1 cellular context compared by ENCODE assay signal in the genomic region with DNA sequence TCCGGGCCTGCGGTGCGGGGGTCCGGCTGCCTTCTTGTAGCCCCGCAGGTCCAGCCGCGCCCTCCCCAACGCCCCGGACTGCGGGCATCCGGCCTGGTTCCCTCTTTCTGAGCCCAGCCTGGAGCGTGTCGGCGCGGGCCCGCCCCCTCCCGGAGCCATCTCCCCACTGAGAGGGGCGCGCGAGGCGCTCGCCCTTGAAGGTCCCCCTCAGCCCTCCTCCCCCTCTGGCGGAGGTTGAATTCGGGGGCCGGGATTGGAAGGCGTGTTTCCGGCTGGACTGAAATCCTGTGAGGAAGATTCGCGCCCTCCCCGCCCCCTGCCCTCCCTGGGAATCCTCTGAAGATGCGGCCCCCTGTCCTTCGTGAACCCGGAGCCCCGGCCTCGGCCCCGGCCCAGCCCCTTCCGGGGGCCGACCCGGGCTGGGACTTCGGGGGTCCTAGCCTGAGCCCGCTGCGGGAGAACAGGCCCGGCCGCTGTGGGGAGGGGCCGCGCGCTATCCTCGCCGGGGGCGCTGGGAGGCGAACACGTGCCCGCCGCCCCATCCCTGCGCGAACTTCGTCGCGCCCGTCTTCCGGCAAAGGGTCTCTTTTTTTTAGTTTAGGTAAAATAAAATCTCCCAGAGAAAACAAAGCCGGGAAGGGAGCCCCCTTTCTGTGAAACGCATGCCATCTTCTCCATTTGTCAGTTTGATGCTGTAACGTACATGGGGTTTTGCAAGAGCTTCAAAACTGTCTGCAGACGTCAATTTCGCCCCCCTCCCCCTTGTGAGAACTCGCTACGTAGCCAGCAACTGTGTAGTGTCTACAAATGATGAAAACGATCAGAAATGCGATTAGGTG.
TF ChIP-seq lines count a peak whose summit lies in the region.

No MANE protein-coding gene starts in this region.

TF ChIP-seq in GM12878, 131 proteins besides CTCF, POLR2A, EP300 and RAD21 (continues in another document):
- TF ChIP-seq, protein P1, sequence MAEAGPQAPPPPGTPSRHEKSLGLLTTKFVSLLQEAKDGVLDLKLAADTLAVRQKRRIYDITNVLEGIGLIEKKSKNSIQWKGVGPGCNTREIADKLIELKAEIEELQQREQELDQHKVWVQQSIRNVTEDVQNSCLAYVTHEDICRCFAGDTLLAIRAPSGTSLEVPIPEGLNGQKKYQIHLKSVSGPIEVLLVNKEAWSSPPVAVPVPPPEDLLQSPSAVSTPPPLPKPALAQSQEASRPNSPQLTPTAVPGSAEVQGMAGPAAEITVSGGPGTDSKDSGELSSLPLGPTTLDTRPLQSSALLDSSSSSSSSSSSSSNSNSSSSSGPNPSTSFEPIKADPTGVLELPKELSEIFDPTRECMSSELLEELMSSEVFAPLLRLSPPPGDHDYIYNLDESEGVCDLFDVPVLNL (IDR thresholded peaks at IDR 0.05; ENCODE audit: low read depth, low read length), result no peak
- 0 out of 2 replicates have a peak, but pooled peaks have one; percentile 5 for TF ChIP-seq ATF7 (IDR thresholded peaks at IDR 0.05; ENCODE audit: low read depth)
- no peak; the same call in 1 of the 2 replicates for TF ChIP-seq EED (IDR thresholded peaks at IDR 0.05; ENCODE audit: low read depth)
- TF ChIP-seq TAF1 (IDR thresholded peaks at IDR 0.05; ENCODE audit: borderline replicate concordance, low read depth, low read length), result no peak; the same call in 1 of the 2 replicates
- TF ChIP-seq KAT2A (conservative IDR thresholded peaks at IDR 0.05; ENCODE audit: control insufficient read depth, low read depth, low read length), result no peak
- peak; percentile 88 for TF ChIP-seq CREB1 (IDR thresholded peaks at IDR 0.05; ENCODE audit: low read depth)
- TF ChIP-seq ZNF24 (IDR thresholded peaks at IDR 0.05), result no peak
- TF ChIP-seq, protein P2, sequence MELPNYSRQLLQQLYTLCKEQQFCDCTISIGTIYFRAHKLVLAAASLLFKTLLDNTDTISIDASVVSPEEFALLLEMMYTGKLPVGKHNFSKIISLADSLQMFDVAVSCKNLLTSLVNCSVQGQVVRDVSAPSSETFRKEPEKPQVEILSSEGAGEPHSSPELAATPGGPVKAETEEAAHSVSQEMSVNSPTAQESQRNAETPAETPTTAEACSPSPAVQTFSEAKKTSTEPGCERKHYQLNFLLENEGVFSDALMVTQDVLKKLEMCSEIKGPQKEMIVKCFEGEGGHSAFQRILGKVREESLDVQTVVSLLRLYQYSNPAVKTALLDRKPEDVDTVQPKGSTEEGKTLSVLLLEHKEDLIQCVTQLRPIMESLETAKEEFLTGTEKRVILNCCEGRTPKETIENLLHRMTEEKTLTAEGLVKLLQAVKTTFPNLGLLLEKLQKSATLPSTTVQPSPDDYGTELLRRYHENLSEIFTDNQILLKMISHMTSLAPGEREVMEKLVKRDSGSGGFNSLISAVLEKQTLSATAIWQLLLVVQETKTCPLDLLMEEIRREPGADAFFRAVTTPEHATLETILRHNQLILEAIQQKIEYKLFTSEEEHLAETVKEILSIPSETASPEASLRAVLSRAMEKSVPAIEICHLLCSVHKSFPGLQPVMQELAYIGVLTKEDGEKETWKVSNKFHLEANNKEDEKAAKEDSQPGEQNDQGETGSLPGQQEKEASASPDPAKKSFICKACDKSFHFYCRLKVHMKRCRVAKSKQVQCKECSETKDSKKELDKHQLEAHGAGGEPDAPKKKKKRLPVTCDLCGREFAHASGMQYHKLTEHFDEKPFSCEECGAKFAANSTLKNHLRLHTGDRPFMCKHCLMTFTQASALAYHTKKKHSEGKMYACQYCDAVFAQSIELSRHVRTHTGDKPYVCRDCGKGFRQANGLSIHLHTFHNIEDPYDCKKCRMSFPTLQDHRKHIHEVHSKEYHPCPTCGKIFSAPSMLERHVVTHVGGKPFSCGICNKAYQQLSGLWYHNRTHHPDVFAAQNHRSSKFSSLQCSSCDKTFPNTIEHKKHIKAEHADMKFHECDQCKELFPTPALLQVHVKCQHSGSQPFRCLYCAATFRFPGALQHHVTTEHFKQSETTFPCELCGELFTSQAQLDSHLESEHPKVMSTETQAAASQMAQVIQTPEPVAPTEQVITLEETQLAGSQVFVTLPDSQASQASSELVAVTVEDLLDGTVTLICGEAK (IDR thresholded peaks at IDR 0.05; ENCODE audit: borderline replicate concordance), result no peak
- TF ChIP-seq, protein P3, sequence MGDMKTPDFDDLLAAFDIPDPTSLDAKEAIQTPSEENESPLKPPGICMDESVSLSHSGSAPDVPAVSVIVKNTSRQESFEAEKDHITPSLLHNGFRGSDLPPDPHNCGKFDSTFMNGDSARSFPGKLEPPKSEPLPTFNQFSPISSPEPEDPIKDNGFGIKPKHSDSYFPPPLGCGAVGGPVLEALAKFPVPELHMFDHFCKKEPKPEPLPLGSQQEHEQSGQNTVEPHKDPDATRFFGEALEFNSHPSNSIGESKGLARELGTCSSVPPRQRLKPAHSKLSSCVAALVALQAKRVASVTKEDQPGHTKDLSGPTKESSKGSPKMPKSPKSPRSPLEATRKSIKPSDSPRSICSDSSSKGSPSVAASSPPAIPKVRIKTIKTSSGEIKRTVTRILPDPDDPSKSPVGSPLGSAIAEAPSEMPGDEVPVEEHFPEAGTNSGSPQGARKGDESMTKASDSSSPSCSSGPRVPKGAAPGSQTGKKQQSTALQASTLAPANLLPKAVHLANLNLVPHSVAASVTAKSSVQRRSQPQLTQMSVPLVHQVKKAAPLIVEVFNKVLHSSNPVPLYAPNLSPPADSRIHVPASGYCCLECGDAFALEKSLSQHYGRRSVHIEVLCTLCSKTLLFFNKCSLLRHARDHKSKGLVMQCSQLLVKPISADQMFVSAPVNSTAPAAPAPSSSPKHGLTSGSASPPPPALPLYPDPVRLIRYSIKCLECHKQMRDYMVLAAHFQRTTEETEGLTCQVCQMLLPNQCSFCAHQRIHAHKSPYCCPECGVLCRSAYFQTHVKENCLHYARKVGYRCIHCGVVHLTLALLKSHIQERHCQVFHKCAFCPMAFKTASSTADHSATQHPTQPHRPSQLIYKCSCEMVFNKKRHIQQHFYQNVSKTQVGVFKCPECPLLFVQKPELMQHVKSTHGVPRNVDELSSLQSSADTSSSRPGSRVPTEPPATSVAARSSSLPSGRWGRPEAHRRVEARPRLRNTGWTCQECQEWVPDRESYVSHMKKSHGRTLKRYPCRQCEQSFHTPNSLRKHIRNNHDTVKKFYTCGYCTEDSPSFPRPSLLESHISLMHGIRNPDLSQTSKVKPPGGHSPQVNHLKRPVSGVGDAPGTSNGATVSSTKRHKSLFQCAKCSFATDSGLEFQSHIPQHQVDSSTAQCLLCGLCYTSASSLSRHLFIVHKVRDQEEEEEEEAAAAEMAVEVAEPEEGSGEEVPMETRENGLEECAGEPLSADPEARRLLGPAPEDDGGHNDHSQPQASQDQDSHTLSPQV (IDR thresholded peaks at IDR 0.05), result no peak; the same call in 1 of the 2 replicates
- TF ChIP-seq TARDBP (IDR thresholded peaks at IDR 0.05; ENCODE audit: borderline replicate concordance), result 0 out of 2 replicates have a peak, but pooled peaks have one; percentile 24
- no peak; the same call in 1 of the 2 replicates for TF ChIP-seq POLR2AphosphoS2 (IDR thresholded peaks at IDR 0.05; ENCODE audit: low read depth, low read length)
- TF ChIP-seq, protein P4, sequence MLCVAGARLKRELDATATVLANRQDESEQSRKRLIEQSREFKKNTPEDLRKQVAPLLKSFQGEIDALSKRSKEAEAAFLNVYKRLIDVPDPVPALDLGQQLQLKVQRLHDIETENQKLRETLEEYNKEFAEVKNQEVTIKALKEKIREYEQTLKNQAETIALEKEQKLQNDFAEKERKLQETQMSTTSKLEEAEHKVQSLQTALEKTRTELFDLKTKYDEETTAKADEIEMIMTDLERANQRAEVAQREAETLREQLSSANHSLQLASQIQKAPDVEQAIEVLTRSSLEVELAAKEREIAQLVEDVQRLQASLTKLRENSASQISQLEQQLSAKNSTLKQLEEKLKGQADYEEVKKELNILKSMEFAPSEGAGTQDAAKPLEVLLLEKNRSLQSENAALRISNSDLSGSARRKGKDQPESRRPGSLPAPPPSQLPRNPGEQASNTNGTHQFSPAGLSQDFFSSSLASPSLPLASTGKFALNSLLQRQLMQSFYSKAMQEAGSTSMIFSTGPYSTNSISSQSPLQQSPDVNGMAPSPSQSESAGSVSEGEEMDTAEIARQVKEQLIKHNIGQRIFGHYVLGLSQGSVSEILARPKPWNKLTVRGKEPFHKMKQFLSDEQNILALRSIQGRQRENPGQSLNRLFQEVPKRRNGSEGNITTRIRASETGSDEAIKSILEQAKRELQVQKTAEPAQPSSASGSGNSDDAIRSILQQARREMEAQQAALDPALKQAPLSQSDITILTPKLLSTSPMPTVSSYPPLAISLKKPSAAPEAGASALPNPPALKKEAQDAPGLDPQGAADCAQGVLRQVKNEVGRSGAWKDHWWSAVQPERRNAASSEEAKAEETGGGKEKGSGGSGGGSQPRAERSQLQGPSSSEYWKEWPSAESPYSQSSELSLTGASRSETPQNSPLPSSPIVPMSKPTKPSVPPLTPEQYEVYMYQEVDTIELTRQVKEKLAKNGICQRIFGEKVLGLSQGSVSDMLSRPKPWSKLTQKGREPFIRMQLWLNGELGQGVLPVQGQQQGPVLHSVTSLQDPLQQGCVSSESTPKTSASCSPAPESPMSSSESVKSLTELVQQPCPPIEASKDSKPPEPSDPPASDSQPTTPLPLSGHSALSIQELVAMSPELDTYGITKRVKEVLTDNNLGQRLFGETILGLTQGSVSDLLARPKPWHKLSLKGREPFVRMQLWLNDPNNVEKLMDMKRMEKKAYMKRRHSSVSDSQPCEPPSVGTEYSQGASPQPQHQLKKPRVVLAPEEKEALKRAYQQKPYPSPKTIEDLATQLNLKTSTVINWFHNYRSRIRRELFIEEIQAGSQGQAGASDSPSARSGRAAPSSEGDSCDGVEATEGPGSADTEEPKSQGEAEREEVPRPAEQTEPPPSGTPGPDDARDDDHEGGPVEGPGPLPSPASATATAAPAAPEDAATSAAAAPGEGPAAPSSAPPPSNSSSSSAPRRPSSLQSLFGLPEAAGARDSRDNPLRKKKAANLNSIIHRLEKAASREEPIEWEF (IDR thresholded peaks at IDR 0.05; ENCODE audit: insufficient replicate concordance, low read depth, low read length), result peak; percentile 47
- no peak for TF ChIP-seq NFYA (IDR thresholded peaks at IDR 0.05; ENCODE audit: borderline replicate concordance, low read depth, low read length)
- no peak for TF ChIP-seq TCF7 (IDR thresholded peaks at IDR 0.05; ENCODE audit: borderline replicate concordance)
- no peak for TF ChIP-seq SMAD5 (IDR thresholded peaks at IDR 0.05; ENCODE audit: low read depth)
- TF ChIP-seq, protein P5, sequence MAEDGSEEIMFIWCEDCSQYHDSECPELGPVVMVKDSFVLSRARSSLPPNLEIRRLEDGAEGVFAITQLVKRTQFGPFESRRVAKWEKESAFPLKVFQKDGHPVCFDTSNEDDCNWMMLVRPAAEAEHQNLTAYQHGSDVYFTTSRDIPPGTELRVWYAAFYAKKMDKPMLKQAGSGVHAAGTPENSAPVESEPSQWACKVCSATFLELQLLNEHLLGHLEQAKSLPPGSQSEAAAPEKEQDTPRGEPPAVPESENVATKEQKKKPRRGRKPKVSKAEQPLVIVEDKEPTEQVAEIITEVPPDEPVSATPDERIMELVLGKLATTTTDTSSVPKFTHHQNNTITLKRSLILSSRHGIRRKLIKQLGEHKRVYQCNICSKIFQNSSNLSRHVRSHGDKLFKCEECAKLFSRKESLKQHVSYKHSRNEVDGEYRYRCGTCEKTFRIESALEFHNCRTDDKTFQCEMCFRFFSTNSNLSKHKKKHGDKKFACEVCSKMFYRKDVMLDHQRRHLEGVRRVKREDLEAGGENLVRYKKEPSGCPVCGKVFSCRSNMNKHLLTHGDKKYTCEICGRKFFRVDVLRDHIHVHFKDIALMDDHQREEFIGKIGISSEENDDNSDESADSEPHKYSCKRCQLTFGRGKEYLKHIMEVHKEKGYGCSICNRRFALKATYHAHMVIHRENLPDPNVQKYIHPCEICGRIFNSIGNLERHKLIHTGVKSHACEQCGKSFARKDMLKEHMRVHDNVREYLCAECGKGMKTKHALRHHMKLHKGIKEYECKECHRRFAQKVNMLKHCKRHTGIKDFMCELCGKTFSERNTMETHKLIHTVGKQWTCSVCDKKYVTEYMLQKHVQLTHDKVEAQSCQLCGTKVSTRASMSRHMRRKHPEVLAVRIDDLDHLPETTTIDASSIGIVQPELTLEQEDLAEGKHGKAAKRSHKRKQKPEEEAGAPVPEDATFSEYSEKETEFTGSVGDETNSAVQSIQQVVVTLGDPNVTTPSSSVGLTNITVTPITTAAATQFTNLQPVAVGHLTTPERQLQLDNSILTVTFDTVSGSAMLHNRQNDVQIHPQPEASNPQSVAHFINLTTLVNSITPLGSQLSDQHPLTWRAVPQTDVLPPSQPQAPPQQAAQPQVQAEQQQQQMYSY (CRISPR knock-in tag; IDR thresholded peaks at IDR 0.05), result no peak
- peak; percentile 64 to 90; a peak in 3 of 4 replicates for TF ChIP-seq BHLHE40 (IDR thresholded peaks at IDR 0.05; ENCODE audit: borderline replicate concordance in 1 of 2, low read depth in 2 of 2, low read length in 1 of 2)
- TF ChIP-seq EGR1 (IDR thresholded peaks at IDR 0.05; ENCODE audit: borderline replicate concordance in 1 of 2, low read depth in 2 of 2, low read length in 2 of 2), result no peak
- TF ChIP-seq SIN3A (IDR thresholded peaks at IDR 0.05; ENCODE audit: low read depth, low read length), result no peak
- TF ChIP-seq MTA2 (IDR thresholded peaks at IDR 0.05; ENCODE audit: low read depth), result no peak
- TF ChIP-seq, protein P6, sequence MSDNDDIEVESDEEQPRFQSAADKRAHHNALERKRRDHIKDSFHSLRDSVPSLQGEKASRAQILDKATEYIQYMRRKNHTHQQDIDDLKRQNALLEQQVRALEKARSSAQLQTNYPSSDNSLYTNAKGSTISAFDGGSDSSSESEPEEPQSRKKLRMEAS (IDR thresholded peaks at IDR 0.05; ENCODE audit: low read depth, low read length), result peak; percentile 17; the same call in 1 of the 2 replicates
- TF ChIP-seq FOXM1 (IDR thresholded peaks at IDR 0.05; ENCODE audit: low read depth, low read length), result 0 out of 2 replicates have a peak, but pooled peaks have one; percentile 61
- no peak for TF ChIP-seq SPI1 (IDR thresholded peaks at IDR 0.05; ENCODE audit: borderline replicate concordance, insufficient read depth, low read depth, low read length)
- no peak for TF ChIP-seq NRF1 (conservative IDR thresholded peaks at IDR 0.05; ENCODE audit: low read depth, low read length)
- 0 out of 2 replicates have a peak, but pooled peaks have one; percentile 54 for TF ChIP-seq NFIC (IDR thresholded peaks at IDR 0.05; ENCODE audit: low read depth, low read length)
- peak; percentile 78 for TF ChIP-seq CREM (IDR thresholded peaks at IDR 0.05; ENCODE audit: low read depth)
- TF ChIP-seq CEBPB (IDR thresholded peaks at IDR 0.05; ENCODE audit: borderline replicate concordance in 1 of 2, low read depth in 2 of 2, low read length in 2 of 2), result peak in 1 of 2 experiments; percentile 30; a peak in 1 of 4 replicates
- TF ChIP-seq JUND (IDR thresholded peaks at IDR 0.05; ENCODE audit: low read depth, low read length), result no peak
- no peak for TF ChIP-seq KDM1A (IDR thresholded peaks at IDR 0.05; ENCODE audit: borderline replicate concordance)
- TF ChIP-seq, protein P7, sequence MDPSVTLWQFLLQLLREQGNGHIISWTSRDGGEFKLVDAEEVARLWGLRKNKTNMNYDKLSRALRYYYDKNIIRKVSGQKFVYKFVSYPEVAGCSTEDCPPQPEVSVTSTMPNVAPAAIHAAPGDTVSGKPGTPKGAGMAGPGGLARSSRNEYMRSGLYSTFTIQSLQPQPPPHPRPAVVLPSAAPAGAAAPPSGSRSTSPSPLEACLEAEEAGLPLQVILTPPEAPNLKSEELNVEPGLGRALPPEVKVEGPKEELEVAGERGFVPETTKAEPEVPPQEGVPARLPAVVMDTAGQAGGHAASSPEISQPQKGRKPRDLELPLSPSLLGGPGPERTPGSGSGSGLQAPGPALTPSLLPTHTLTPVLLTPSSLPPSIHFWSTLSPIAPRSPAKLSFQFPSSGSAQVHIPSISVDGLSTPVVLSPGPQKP (IDR thresholded peaks at IDR 0.05; ENCODE audit: low read depth, low read length), result no peak
- TF ChIP-seq ZSCAN29 (IDR thresholded peaks at IDR 0.05), result no peak
- no peak for TF ChIP-seq RFX5 (IDR thresholded peaks at IDR 0.05; ENCODE audit: low read depth, low read length)
